ENCODE assay signal across 1 cellular context in the genomic region with DNA sequence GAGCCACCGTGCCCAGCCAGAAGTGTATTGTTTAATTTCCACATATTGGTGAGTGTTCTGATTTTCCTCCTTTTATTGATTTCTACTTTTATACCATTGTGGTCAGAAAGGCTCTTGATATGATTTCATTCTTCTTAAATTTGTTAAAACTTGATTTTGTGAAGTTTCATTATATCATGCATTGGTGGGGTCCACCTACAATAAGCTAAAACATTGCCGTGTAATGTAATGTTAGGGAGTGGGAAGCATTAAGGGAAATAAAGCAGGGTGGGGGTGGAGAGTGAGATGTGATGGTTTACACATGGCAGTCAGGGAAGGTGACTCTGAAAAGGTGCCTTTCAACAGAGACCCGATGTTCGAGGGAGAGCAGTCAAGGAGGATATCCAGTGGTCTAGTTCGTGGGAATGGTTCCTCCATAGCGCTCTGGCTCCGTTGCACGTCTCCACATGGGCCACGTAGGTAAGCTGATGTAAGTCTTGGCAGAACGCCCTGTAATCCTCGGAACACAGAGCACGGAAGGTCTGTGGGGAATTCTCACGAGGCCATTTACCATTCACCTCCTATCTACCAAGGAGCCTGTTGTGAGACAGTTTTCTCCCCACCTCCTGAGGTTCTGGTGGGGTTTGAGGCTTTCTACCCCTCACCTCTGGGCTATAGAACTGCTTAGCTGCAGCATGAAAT.
TF ChIP-seq lines count a peak whose summit lies in the region.

No MANE protein-coding gene starts in this region.

TF ChIP-seq in HEK293, 187 proteins besides CTCF, POLR2A, EP300 and RAD21 (continued from another document):
- TF ChIP-seq, protein P1, sequence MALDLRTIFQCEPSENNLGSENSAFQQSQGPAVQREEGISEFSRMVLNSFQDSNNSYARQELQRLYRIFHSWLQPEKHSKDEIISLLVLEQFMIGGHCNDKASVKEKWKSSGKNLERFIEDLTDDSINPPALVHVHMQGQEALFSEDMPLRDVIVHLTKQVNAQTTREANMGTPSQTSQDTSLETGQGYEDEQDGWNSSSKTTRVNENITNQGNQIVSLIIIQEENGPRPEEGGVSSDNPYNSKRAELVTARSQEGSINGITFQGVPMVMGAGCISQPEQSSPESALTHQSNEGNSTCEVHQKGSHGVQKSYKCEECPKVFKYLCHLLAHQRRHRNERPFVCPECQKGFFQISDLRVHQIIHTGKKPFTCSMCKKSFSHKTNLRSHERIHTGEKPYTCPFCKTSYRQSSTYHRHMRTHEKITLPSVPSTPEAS (tag by site-specific recombination; IDR thresholded peaks at IDR 0.05), result no peak
- TF ChIP-seq KLF8 (tag by site-specific recombination; IDR thresholded peaks at IDR 0.05) (no peak), ZFP69B (tag by site-specific recombination; IDR thresholded peaks at IDR 0.05) (peak; percentile 96), ZNF561 (tag by site-specific recombination; IDR thresholded peaks at IDR 0.05; ENCODE audit: borderline replicate concordance) (no peak), ZNF423 (tag by site-specific recombination; IDR thresholded peaks at IDR 0.05) (0 out of 2 replicates have a peak, but pooled peaks have one; percentile 13), ZBTB17 (tag by site-specific recombination; IDR thresholded peaks at IDR 0.05) (peak; percentile 67), ZNF600 (tag by site-specific recombination; IDR thresholded peaks at IDR 0.05) (peak; percentile 86)
- TF ChIP-seq, protein P2, sequence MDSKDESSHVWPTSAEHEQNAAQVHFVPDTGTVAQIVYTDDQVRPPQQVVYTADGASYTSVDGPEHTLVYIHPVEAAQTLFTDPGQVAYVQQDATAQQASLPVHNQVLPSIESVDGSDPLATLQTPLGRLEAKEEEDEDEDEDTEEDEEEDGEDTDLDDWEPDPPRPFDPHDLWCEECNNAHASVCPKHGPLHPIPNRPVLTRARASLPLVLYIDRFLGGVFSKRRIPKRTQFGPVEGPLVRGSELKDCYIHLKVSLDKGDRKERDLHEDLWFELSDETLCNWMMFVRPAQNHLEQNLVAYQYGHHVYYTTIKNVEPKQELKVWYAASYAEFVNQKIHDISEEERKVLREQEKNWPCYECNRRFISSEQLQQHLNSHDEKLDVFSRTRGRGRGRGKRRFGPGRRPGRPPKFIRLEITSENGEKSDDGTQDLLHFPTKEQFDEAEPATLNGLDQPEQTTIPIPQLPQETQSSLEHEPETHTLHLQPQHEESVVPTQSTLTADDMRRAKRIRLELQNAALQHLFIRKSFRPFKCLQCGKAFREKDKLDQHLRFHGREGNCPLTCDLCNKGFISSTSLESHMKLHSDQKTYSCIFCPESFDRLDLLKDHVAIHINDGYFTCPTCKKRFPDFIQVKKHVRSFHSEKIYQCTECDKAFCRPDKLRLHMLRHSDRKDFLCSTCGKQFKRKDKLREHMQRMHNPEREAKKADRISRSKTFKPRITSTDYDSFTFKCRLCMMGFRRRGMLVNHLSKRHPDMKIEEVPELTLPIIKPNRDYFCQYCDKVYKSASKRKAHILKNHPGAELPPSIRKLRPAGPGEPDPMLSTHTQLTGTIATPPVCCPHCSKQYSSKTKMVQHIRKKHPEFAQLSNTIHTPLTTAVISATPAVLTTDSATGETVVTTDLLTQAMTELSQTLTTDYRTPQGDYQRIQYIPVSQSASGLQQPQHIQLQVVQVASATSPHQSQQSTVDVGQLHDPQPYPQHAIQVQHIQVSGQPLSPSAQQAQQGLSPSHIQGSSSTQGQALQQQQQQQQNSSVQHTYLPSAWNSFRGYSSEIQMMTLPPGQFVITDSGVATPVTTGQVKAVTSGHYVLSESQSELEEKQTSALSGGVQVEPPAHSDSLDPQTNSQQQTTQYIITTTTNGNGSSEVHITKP (tag by site-specific recombination; IDR thresholded peaks at IDR 0.05), result peak; percentile 72
